In the genomic region with DNA sequence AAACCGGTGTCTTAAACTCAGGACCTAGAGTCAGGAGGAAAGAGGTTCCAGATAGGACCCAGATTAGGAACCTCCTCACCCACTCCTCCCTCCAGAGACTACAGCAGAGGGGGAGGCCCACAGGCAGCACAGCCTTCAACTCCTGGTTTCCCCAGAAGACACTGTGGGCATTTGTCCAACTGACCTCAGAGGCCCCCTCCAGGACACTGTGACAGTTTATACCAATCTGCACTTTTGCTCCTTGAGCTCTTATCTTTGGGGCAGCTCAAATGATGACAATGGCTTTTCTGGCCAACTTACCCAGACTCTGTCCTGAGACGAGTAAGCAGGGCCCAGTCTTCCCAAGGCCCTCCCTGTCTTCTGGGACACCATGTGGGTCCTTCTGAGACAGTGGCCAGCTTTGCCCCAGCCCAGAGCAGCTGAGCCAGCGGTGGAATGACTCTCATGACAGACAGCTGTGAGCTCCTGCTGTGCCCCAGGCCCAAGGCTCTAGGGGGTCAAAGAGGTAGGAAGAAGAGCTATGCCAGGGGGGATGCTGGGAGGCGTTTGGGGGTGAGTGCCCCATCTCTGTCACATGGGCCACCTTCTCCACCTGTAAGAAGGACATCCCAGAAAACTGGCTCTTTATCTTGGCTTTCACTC, we compare ENCODE assay signal across 9 cellular contexts. TPM values are rescaled to one million over a fixed set of nuclear protein-coding genes. Genes with fewer than 3 reads are reported as not detected.
DNase-seq lines count a peak whose midpoint lies in the region; ATAC-seq and TF ChIP-seq lines count a peak whose summit lies in the region.
"Had no signal": no experiment of that assay in that cellular context is flagged by ENCODE, and none has a peak within 500 bp of the region (broad histone marks: within the 10 kb centered on the region; RNA-seq: fewer than 3 reads in every experiment).

No MANE protein-coding gene starts in this region.

- H3K27ac Mint-ChIP-seq in activated naive CD4-positive, alpha-beta T cell treated with anti-CD3 and anti-CD28 coated beads, Interleukin-2, amount 10 ng/mL, durations not matched to agents 7 days and 5 days = peak overlapping the region; percentile 89
- H3K27ac Mint-ChIP-seq in stimulated activated naive CD8-positive, alpha-beta T cell treated with anti-CD3 and anti-CD28 coated beads, Interleukin-15, amount 100 ng/mL, for 72 hours = no peak overlapping the region

- CTCF ChIA-PET in activated naive CD4-positive, alpha-beta T cell treated with anti-CD3 and anti-CD28 coated beads, Interleukin-2, amount 10 ng/mL, durations not matched to agents 7 days and 5 days (lab: Charles Lee) = no interaction called here

- no peak for ATAC-seq in stimulated activated naive CD8-positive, alpha-beta T cell treated with anti-CD3 and anti-CD28 coated beads, Interleukin-15, amount 100 ng/mL, for 72 hours
- no peak for ATAC-seq in HG02870 (IDR thresholded peaks at IDR 0.05; ENCODE audit: unreplicated experiment)

- H3K9me3 Mint-ChIP-seq in activated naive CD4-positive, alpha-beta T cell treated with anti-CD3 and anti-CD28 coated beads, Interleukin-2, amount 10 ng/mL, durations not matched to agents 7 days and 5 days = no peaks in the 10 kb centered on the region
- H3K9me3 Mint-ChIP-seq in stimulated activated naive CD8-positive, alpha-beta T cell treated with anti-CD3 and anti-CD28 coated beads, Interleukin-15, amount 100 ng/mL, for 72 hours = no peaks in the 10 kb centered on the region

- TF ChIP-seq CTCF in VCaP (conservative IDR thresholded peaks at IDR 0.05) (no peak), fibroblast of villous mesenchyme (IDR thresholded peaks at IDR 0.05; ENCODE audit: insufficient read depth, low read depth, low read length) (no peak)

- no peak for DNase-seq in activated naive CD4-positive, alpha-beta T cell treated with anti-CD3 and anti-CD28 coated beads, Interleukin-2, amount 10 ng/mL, durations not matched to agents 7 days and 5 days
- no peak for DNase-seq in activated naive CD4-positive, alpha-beta T cell treated with anti-CD3 and anti-CD28 coated beads, Interleukin-2, amount 50 U/mL, for 16 hours
- DNase-seq in fibroblast of villous mesenchyme (ENCODE audit: low read depth) (no peak), KG1 (lab: John Stamatoyannopoulos, UW) (no peak), posterior vena cava (ENCODE audit: low spot score) (no peak)
- peak in 1 of 2 donors; percentile 31 for DNase-seq in stimulated activated naive CD8-positive, alpha-beta T cell treated with anti-CD3 and anti-CD28 coated beads, Interleukin-15, amount 100 ng/mL, for 72 hours

- intact Hi-C loops in posterior vena cava (cut with DNase I) = no loop called here

- H3K4me3 Mint-ChIP-seq in activated naive CD4-positive, alpha-beta T cell treated with anti-CD3 and anti-CD28 coated beads, Interleukin-2, amount 10 ng/mL, durations not matched to agents 7 days and 5 days = peak overlapping the region; percentile 60
- peak overlapping the region; percentile 79 to 85 for H3K4me3 Mint-ChIP-seq in stimulated activated naive CD8-positive, alpha-beta T cell treated with anti-CD3 and anti-CD28 coated beads, Interleukin-15, amount 100 ng/mL, for 72 hours

- H3K4me1 Mint-ChIP-seq in activated naive CD4-positive, alpha-beta T cell treated with anti-CD3 and anti-CD28 coated beads, Interleukin-2, amount 10 ng/mL, durations not matched to agents 7 days and 5 days = peaks cover 49% of the 10 kb centered on the region
- peaks cover 69% of the 10 kb centered on the region for H3K4me1 Mint-ChIP-seq in stimulated activated naive CD8-positive, alpha-beta T cell treated with anti-CD3 and anti-CD28 coated beads, Interleukin-15, amount 100 ng/mL, for 72 hours

- H3K4me3 ChIP-seq in fibroblast of villous mesenchyme (ENCODE audit: low read depth, low read length) = peak overlapping the region; percentile 35

- no peaks in the 10 kb centered on the region for H3K36me3 Mint-ChIP-seq in activated naive CD4-positive, alpha-beta T cell treated with anti-CD3 and anti-CD28 coated beads, Interleukin-2, amount 10 ng/mL, durations not matched to agents 7 days and 5 days

- H3K27me3 Mint-ChIP-seq in activated naive CD4-positive, alpha-beta T cell treated with anti-CD3 and anti-CD28 coated beads, Interleukin-2, amount 10 ng/mL, durations not matched to agents 7 days and 5 days = peaks cover 56% of the 10 kb centered on the region
- no peaks in the 10 kb centered on the region for H3K27me3 Mint-ChIP-seq in stimulated activated naive CD8-positive, alpha-beta T cell treated with anti-CD3 and anti-CD28 coated beads, Interleukin-15, amount 100 ng/mL, for 72 hours

- peak overlapping the region; percentile 31; the same call in 1 of the 2 replicates for H3K27ac ChIP-seq in VCaP

RNA-seq across cellular contexts. Expression of a gene that starts 14.3 kb away (rescaled TPM):
- total RNA-seq in fibroblast of villous mesenchyme = not detected in 2 replicates
- not detected for total RNA-seq in posterior vena cava
- total RNA-seq: lower leg skin had no signal

RNA-seq across cellular contexts. Expression of a gene that starts 30.7 kb away (rescaled TPM):
- total RNA-seq in fibroblast of villous mesenchyme (not detected in 2 replicates), posterior vena cava (not detected)
- total RNA-seq: lower leg skin had no signal

RNA-seq across cellular contexts. Expression of a gene that starts 43.3 kb away (rescaled TPM):
- total RNA-seq in fibroblast of villous mesenchyme (2.2 and 2.3 TPM in 2 replicates), posterior vena cava (1 to 10 TPM; 3.1 to 3.5 TPM)
